ENCODE assay signal across 11 cellular contexts in genomic region chr1:10045480-10046355, GRCh38. TPM values are rescaled to one million over a fixed set of nuclear protein-coding genes. Genes with fewer than 3 reads are reported as not detected.
DNase-seq lines count a peak whose midpoint lies in the region; ATAC-seq and TF ChIP-seq lines count a peak whose summit lies in the region.
"Had no signal": no experiment of that assay in that cellular context is flagged by ENCODE, and none has a peak within 500 bp of the region (broad histone marks: within the 10 kb centered on the region; RNA-seq: fewer than 3 reads in every experiment).

No MANE protein-coding gene starts in this region.

- H3K9me2 ChIP-seq in GM23338 (ENCODE audit: insufficient read depth): no peaks in the 10 kb centered on the region

- no peaks in the 10 kb centered on the region for H3K9me3 Mint-ChIP-seq in GM23338
- no peaks in the 10 kb centered on the region for H3K9me3 Mint-ChIP-seq in WTC11
- no peaks in the 10 kb centered on the region for H3K9me3 Mint-ChIP-seq in glutamatergic neuron (ENCODE audit: unreplicated experiment)
- H3K9me3 Mint-ChIP-seq: activated naive CD8-positive, alpha-beta T cell treated with anti-CD3 and anti-CD28 coated beads, Interleukin-2, amount 10 ng/mL, durations not matched to agents 7 days and 5 days; naive thymus-derived CD8-positive, alpha-beta T cell had no signal

- peak; percentile 17; the same call in 2 of the 3 replicates for ATAC-seq in GM23338
- peak; percentile 19; the same call in 1 of the 2 replicates for ATAC-seq in WTC11
- peak; percentile 64 to 67 (median 64) for ATAC-seq in psoas muscle
- no peak for ATAC-seq in GM19395 (IDR thresholded peaks at IDR 0.05; ENCODE audit: unreplicated experiment)
- no peak for ATAC-seq in GM18861 (IDR thresholded peaks at IDR 0.05; ENCODE audit: unreplicated experiment)
- ATAC-seq: naive thymus-derived CD8-positive, alpha-beta T cell had no signal

- peaks cover 41% of the 10 kb centered on the region for H4K20me1 ChIP-seq in GM23338 (replicated peaks; ENCODE audit: insufficient read depth)

- H3K9me3 ChIP-seq in psoas muscle: no peaks in the 10 kb centered on the region

- 51 to 60% (median 55%) methylated on average over 8 of the region's 8 CpGs for WGBS in psoas muscle, 3 donors

- no peak overlapping the region for H3K4me3 ChIP-seq in GM23338
- H3K4me3 ChIP-seq in psoas muscle: no peak overlapping the region

- DNase-seq in GM23338 (ENCODE audit: low spot score): no peak
- no peak for DNase-seq in WTC11 (ENCODE audit: low spot score)
- DNase-seq in glutamatergic neuron: no peak
- DNase-seq in psoas muscle: no peak
- DNase-seq in NCI-H2029 (lab: John Stamatoyannopoulos, UW): no peak
- no peak for DNase-seq in SW480 (ENCODE audit: low spot score)
- DNase-seq: activated CD4-positive, CD25-positive, alpha-beta regulatory T cell; activated naive CD8-positive, alpha-beta T cell treated with anti-CD3 and anti-CD28 coated beads, Interleukin-2, amount 10 ng/mL, durations not matched to agents 7 days and 5 days; naive thymus-derived CD8-positive, alpha-beta T cell had no signal

- H3K36me3 ChIP-seq in GM23338 (ENCODE audit: insufficient read depth) (no peaks in the 10 kb centered on the region; the same call in 1 of the 2 replicates), psoas muscle (ENCODE audit: insufficient read depth in 1 of 2, low read depth in 1 of 2) (peaks cover 0 to 11% of the 10 kb centered on the region in 2 donors)

- H3F3A ChIP-seq in GM23338 (replicated peaks; ENCODE audit: low read depth): no peaks in the 10 kb centered on the region

- POLR2A ChIA-PET in WTC11 (lab: Charles Lee): interaction anchor here (2.2 kb wide), 1 partner anchor 12 kb away, joined by 8 read pairs; the partner anchor contains the start of gene UBE4B

- H3K4me1 ChIP-seq in GM23338 (ENCODE audit: insufficient read depth) (peaks cover 19% of the 10 kb centered on the region), psoas muscle (peaks cover 37% of the 10 kb centered on the region)

- peaks cover 100% of the 10 kb centered on the region for H3K79me2 ChIP-seq in GM23338 (replicated peaks; ENCODE audit: insufficient read depth)

- peaks cover 3% of the 10 kb centered on the region for H3K27me3 Mint-ChIP-seq in GM23338 (ENCODE audit: insufficient read depth, low read depth, poor library complexity)
- no peaks in the 10 kb centered on the region for H3K27me3 Mint-ChIP-seq in WTC11 (ENCODE audit: low read depth)
- H3K27me3 Mint-ChIP-seq in glutamatergic neuron (ENCODE audit: unreplicated experiment): peaks cover 3% of the 10 kb centered on the region
- H3K27me3 Mint-ChIP-seq: activated naive CD8-positive, alpha-beta T cell treated with anti-CD3 and anti-CD28 coated beads, Interleukin-2, amount 10 ng/mL, durations not matched to agents 7 days and 5 days; naive thymus-derived CD8-positive, alpha-beta T cell had no signal

- H3K36me3 Mint-ChIP-seq in GM23338 (ENCODE audit: low read depth) (peaks cover 19% of the 10 kb centered on the region), WTC11 (peaks cover 9% of the 10 kb centered on the region), glutamatergic neuron (ENCODE audit: unreplicated experiment) (no peaks in the 10 kb centered on the region)

- H2AFZ ChIP-seq in GM23338: no peak overlapping the region

- H3K4me1 Mint-ChIP-seq in GM23338: peaks cover 24% of the 10 kb centered on the region
- H3K4me1 Mint-ChIP-seq in WTC11: peaks cover 24% of the 10 kb centered on the region
- peaks cover 20% of the 10 kb centered on the region for H3K4me1 Mint-ChIP-seq in glutamatergic neuron (ENCODE audit: low read depth, unreplicated experiment)

- 0 out of 2 replicates have a peak overlapping the region, but pooled peaks have one; percentile 52 for H3K4me2 ChIP-seq in GM23338

- CTCF ChIA-PET in WTC11 (lab: Charles Lee): interaction anchor here (0.9 to 3.0 kb wide), 3 partner anchors 12 to 430 kb away, joined by 3 to 12 read pairs (median 3); partner anchors contain the start of gene UBE4B

- intact Hi-C loops in psoas muscle (cut with DNase I): no loop called here

- H3K27ac ChIP-seq in GM23338 (ENCODE audit: low read depth) (peak overlapping the region; percentile 51; the same call in 1 of the 2 replicates), psoas muscle (peak overlapping the region; percentile 64)

- TF ChIP-seq CTCF in GM23338 (conservative IDR thresholded peaks at IDR 0.05; ENCODE audit: low read depth in 2 of 2): no peak
- TF ChIP-seq CTCF in WTC11 (IDR thresholded peaks at IDR 0.05): no peak
- no peak for TF ChIP-seq CTCF in glutamatergic neuron (IDR thresholded peaks at IDR 0.05; ENCODE audit: partially characterized antibody, unreplicated experiment)
- no peak for TF ChIP-seq CTCF in psoas muscle (IDR thresholded peaks at IDR 0.05)

- H3K27me3 ChIP-seq in GM23338 (ENCODE audit: insufficient read depth): no peaks in the 10 kb centered on the region
- H3K27me3 ChIP-seq in psoas muscle (ENCODE audit: insufficient read depth in 3 of 3, low read length in 2 of 3): no peaks in the 10 kb centered on the region

- H3K4me3 Mint-ChIP-seq in GM23338 (no peak overlapping the region; the same call in 2 of the 3 replicates), WTC11 (no peak overlapping the region), glutamatergic neuron (ENCODE audit: unreplicated experiment) (peak overlapping the region; percentile 67)
- H3K4me3 Mint-ChIP-seq: activated naive CD8-positive, alpha-beta T cell treated with anti-CD3 and anti-CD28 coated beads, Interleukin-2, amount 10 ng/mL, durations not matched to agents 7 days and 5 days; naive thymus-derived CD8-positive, alpha-beta T cell had no signal

- peak overlapping the region; percentile 5; the same call in 1 of the 2 replicates for H3K27ac Mint-ChIP-seq in GM23338
- peak overlapping the region; percentile 53 for H3K27ac Mint-ChIP-seq in WTC11
- peak overlapping the region; percentile 82 for H3K27ac Mint-ChIP-seq in glutamatergic neuron (ENCODE audit: unreplicated experiment)
- H3K27ac Mint-ChIP-seq: activated naive CD8-positive, alpha-beta T cell treated with anti-CD3 and anti-CD28 coated beads, Interleukin-2, amount 10 ng/mL, durations not matched to agents 7 days and 5 days had no signal

TF ChIP-seq in GM23338, 12 proteins besides CTCF, POLR2A, EP300 and RAD21 (continues in another document):
- TF ChIP-seq JUNB (IDR thresholded peaks at IDR 0.05; ENCODE audit: unreplicated experiment): no peak
- no peak for TF ChIP-seq ZNF114 (CRISPR knock-in tag; IDR thresholded peaks at IDR 0.05)
- TF ChIP-seq ZNF331 (CRISPR knock-in tag; IDR thresholded peaks at IDR 0.05; ENCODE audit: low read depth): no peak
- TF ChIP-seq EZH2 (IDR thresholded peaks at IDR 0.05; ENCODE audit: low read depth, unreplicated experiment): no peak

TF ChIP-seq in WTC11, 78 proteins besides CTCF, POLR2A, EP300 and RAD21 (continues in another document):
- TF ChIP-seq IRF2 (CRISPR knock-in tag; IDR thresholded peaks at IDR 0.05; ENCODE audit: borderline replicate concordance, low read depth): no peak
- TF ChIP-seq FOXP4 (CRISPR knock-in tag; IDR thresholded peaks at IDR 0.05): no peak
- no peak for TF ChIP-seq ZNF138 (CRISPR knock-in tag; conservative IDR thresholded peaks at IDR 0.05)
- TF ChIP-seq, protein P1, sequence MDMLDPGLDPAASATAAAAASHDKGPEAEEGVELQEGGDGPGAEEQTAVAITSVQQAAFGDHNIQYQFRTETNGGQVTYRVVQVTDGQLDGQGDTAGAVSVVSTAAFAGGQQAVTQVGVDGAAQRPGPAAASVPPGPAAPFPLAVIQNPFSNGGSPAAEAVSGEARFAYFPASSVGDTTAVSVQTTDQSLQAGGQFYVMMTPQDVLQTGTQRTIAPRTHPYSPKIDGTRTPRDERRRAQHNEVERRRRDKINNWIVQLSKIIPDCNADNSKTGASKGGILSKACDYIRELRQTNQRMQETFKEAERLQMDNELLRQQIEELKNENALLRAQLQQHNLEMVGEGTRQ (CRISPR knock-in tag; IDR thresholded peaks at IDR 0.05): no peak; the same call in 1 of the 2 replicates
- no peak for TF ChIP-seq SMAD3 (CRISPR knock-in tag; IDR thresholded peaks at IDR 0.05; ENCODE audit: borderline replicate concordance)
- no peak for TF ChIP-seq TEAD4 (CRISPR knock-in tag; IDR thresholded peaks at IDR 0.05)
- TF ChIP-seq CREB1 (CRISPR knock-in tag; IDR thresholded peaks at IDR 0.05): no peak

RNA-seq across cellular contexts. Expression of gene UBE4B, which starts 13.0 kb away (rescaled TPM):
- total RNA-seq in GM23338 (2014; rRNA removed; shearing (Covaris generic)): 76.5 and 115 TPM in 2 replicates
- polyA plus RNA-seq in GM23338 (2016; fragmentation: Nextera tagmentation; extraction: Ambion mirVana): 27.9 and 28.4 TPM in 2 replicates
- 78.0 to 80.8 TPM (median 79.6 TPM) in 3 replicates for total RNA-seq in WTC11 (2021)
- 94.1 TPM for total RNA-seq in glutamatergic neuron (ENCODE audit: unreplicated experiment)
- total RNA-seq in psoas muscle: 10 to 100 TPM; 48.3 to 90.9 (median 60.7) TPM
- 10 to 100 TPM; 28.8 to 88.0 (median 29.8) TPM for polyA plus RNA-seq in psoas muscle

RNA-seq across cellular contexts. Expression of gene RBP7, which starts 48.7 kb away (rescaled TPM):
- total RNA-seq in GM23338 (2014; rRNA removed; shearing (Covaris generic)): 3.2 and 11.7 TPM in 2 replicates
- polyA plus RNA-seq in GM23338 (2016; fragmentation: Nextera tagmentation; extraction: Ambion mirVana) (16.7 and 18.9 TPM in 2 replicates), psoas muscle (10 to 100 TPM in 1 of 3 donors, 1 to 10 TPM in 2; 7.0 to 10.4 (median 7.2) TPM)
- total RNA-seq in WTC11 (2021) (3.2 to 4.9 TPM (median 4.3 TPM) in 3 replicates), glutamatergic neuron (ENCODE audit: unreplicated experiment) (not detected), psoas muscle (10 to 100 TPM in 1 of 4 donors, 1 to 10 TPM in 2, under 1 TPM in 1; 0.89 to 13.9 (median 5.4) TPM)
- total RNA-seq: naive thymus-derived CD8-positive, alpha-beta T cell had no signal
- polyA plus RNA-seq: naive thymus-derived CD8-positive, alpha-beta T cell had no signal

Comparison
In these comparisons a context has a peak if more than half of its experiments do, and no peak if none do; other contexts are left out.
1. ATAC-seq: peak in GM23338 (single experiment), WTC11 (single experiment) and psoas muscle (4 of 4); none in GM19395 (single experiment) and GM18861 (single experiment).
2. H3K27ac Mint-ChIP-seq: peak in every context shown above with its lines; median percentile 82 in glutamatergic neuron; 53 in WTC11; 5 in GM23338.